ENCODE assay signal across 1 cellular context in the genomic region with DNA sequence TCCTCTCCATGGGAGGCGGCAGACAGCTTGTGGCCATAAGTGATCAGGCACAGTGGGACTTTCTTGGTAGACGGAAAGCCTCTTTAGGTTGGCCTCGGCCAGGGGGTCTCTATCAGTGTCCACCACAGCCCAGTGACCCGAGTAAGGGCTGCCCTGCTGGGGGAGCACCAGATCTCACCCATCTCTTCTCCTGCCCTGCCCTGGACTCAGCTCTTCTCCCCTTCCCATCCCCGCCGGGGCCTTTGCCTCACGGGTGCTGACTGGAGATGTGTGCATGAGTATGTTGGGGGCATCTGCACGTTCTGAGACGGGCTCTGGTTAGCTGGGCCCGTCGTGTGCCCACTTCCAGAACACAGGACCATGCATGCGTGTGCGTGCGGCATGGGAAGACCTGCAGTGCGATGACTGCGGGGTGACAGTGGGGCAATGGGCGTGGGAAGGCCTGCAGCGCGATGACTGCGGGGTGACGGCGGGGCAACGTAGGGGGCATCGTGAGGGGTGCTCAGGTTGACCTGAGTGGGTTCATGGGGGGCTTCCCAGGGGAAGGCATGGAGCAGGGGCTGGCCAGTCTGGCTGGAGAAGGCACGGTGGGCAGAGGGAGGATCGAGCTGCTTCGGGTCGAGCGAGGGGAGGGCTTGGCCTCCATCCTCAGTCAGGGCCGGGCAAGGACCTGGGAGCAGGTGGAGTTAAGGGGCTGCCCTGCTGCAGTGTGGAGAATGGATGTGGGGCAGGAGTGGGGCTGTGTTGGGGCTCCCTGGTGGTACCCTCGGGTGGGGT.
TF ChIP-seq lines count a peak whose summit lies in the region.

No MANE protein-coding gene starts in this region.

TF ChIP-seq in K562, 482 proteins besides CTCF, POLR2A, EP300 and RAD21:
- TF ChIP-seq RBFOX2 (IDR thresholded peaks at IDR 0.05; ENCODE audit: low read depth, low read length): peak; percentile 17; the same call in 1 of the 2 replicates
- TF ChIP-seq NCOA2 (IDR thresholded peaks at IDR 0.05; ENCODE audit: partially characterized antibody in 2 of 2): no peak
- TF ChIP-seq IRF9 (tag; IDR thresholded peaks at IDR 0.05): no peak
